ENCODE assay signal across 9 cellular contexts in the genomic region with DNA sequence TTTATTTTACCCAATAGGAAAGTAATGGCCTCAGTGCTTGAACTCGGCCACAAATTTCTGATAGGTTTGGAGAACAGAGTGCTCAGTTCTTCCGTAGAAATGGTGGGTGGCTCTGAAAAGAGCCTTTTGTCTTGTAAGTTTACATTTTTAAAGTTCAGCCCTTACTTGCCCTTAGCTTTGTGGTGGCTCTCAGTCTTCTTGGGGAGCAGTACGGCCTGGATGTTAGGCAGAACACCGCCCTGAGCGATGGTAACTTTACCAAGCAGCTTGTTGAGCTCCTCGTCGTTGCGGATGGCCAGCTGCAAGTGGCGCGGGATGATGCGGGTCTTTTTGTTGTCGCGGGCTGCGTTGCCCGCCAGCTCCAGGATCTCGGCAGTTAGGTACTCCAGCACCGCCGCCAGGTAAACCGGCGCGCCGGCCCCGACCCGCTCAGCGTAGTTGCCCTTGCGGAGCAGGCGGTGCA. TPM values are rescaled to one million over a fixed set of nuclear protein-coding genes. Genes with fewer than 3 reads are reported as not detected.
DNase-seq lines count a peak whose midpoint lies in the region; ATAC-seq lines count a peak whose summit lies in the region.
"Had no signal": no experiment of that assay in that cellular context is flagged by ENCODE, and none has a peak within 500 bp of the region (broad histone marks: within the 10 kb centered on the region; RNA-seq: fewer than 3 reads in every experiment).

No MANE protein-coding gene starts in this region.

- no peak for DNase-seq in CD4-positive, alpha-beta memory T cell
- no peak for DNase-seq in MG63
- no peak for DNase-seq in neuronal stem cell (ENCODE audit: low spot score)
- no peak for DNase-seq in CD1c-positive myeloid dendritic cell (ENCODE audit: extremely low spot score)
- no peak for DNase-seq in stimulated activated naive B cell treated with anti-CD40 and anti-IgM and Interleukin-4, amounts not matched to agents 10 μg/mL and 1 μg/mL and 100 μg/mL, for 72 hours

- ATAC-seq in GM18502 (IDR thresholded peaks at IDR 0.05; ENCODE audit: poor library complexity, unreplicated experiment), result no peak
- no peak for ATAC-seq in stimulated activated naive B cell treated with anti-CD40 and anti-IgM and Interleukin-4, amounts not matched to agents 10 μg/mL and 1 μg/mL and 100 μg/mL, for 72 hours (replicated peaks)
- no peak for ATAC-seq in GM19035 (IDR thresholded peaks at IDR 0.05; ENCODE audit: unreplicated experiment)

- H3K14ac ChIP-seq in neuronal stem cell (ENCODE audit: low read length), result no peak overlapping the region

- peak overlapping the region; percentile 96 for H3K23ac ChIP-seq in neuronal stem cell (ENCODE audit: low read depth, low read length, poor library complexity)

- H3K18ac ChIP-seq in neuronal stem cell (ENCODE audit: low read length), result peak overlapping the region; percentile 95

- no peak overlapping the region for H3K4ac ChIP-seq in neuronal stem cell (ENCODE audit: low read length)

- H3K4me2 ChIP-seq in neuronal stem cell (ENCODE audit: insufficient read depth, low read length, poor library complexity, severe bottlenecking), result peak overlapping the region; percentile 41

- CTCF ChIA-PET in CD4-positive, alpha-beta memory T cell (lab: Charles Lee; ENCODE audit: partially characterized antibody), result interaction anchor here (1.2 to 8.7 kb wide), 16 partner anchors 23 to 1676 kb away, joined by 3 to 226 read pairs (median 28); a partner anchor contains a TSS

- no peak overlapping the region for H2BK12ac ChIP-seq in neuronal stem cell (ENCODE audit: low read length)

- peak overlapping the region; percentile 94 for H2BK5ac ChIP-seq in neuronal stem cell (ENCODE audit: low read length)

- no peak overlapping the region for H3K4me3 Mint-ChIP-seq in CD4-positive, alpha-beta memory T cell
- no peak overlapping the region for H3K4me3 Mint-ChIP-seq in stimulated activated naive B cell treated with anti-CD40 and anti-IgM and Interleukin-4, amounts not matched to agents 10 μg/mL and 1 μg/mL and 100 μg/mL, for 72 hours

- no peaks in the 10 kb centered on the region for H3K27me3 ChIP-seq in CD4-positive, alpha-beta memory T cell (ENCODE audit: insufficient read depth, low read length)
- no peaks in the 10 kb centered on the region for H3K27me3 ChIP-seq in MG63
- peaks cover 0 to 5% of the 10 kb centered on the region in 2 donors for H3K27me3 ChIP-seq in duodenal mucosa (ENCODE audit: control insufficient read depth in 1 of 2, insufficient read depth in 2 of 2, low read length in 2 of 2)
- no peaks in the 10 kb centered on the region for H3K27me3 ChIP-seq in neuronal stem cell (ENCODE audit: control insufficient read depth in 3 of 3, insufficient read depth in 3 of 3, low read depth in 1 of 3, low read length in 3 of 3)

- H2AK5ac ChIP-seq in neuronal stem cell (ENCODE audit: low read depth, low read length), result no peak overlapping the region

- no peaks in the 10 kb centered on the region for H3K36me3 ChIP-seq in CD4-positive, alpha-beta memory T cell (ENCODE audit: insufficient read depth, low read length)
- H3K36me3 ChIP-seq in MG63 (peaks cover 7% of the 10 kb centered on the region), duodenal mucosa (ENCODE audit: control insufficient read depth in 1 of 2, insufficient read depth in 2 of 2, low read length in 2 of 2) (no peaks in the 10 kb centered on the region), neuronal stem cell (replicated peaks in 1 of 2; ENCODE audit: control insufficient read depth in 2 of 2, insufficient read depth in 2 of 2, low read length in 2 of 2) (no peaks in the 10 kb centered on the region)

- peaks cover 30% of the 10 kb centered on the region for H3K4me1 ChIP-seq in CD4-positive, alpha-beta memory T cell (ENCODE audit: insufficient read depth, low read length)
- H3K4me1 ChIP-seq in duodenal mucosa (ENCODE audit: control insufficient read depth in 1 of 2, insufficient read depth in 2 of 2, low read length in 2 of 2) (peaks cover 16 to 24% of the 10 kb centered on the region in 2 donors), neuronal stem cell (ENCODE audit: control insufficient read depth in 2 of 2, insufficient read depth in 1 of 2, low read depth in 1 of 2, low read length in 2 of 2) (peaks cover 4 to 6% of the 10 kb centered on the region in 2 donors)

- peaks cover 15 to 40% (median 28%) of the 10 kb centered on the region in 4 donors for H3K4me1 Mint-ChIP-seq in CD4-positive, alpha-beta memory T cell
- peaks cover 21 to 48% of the 10 kb centered on the region in 2 donors for H3K4me1 Mint-ChIP-seq in stimulated activated naive B cell treated with anti-CD40 and anti-IgM and Interleukin-4, amounts not matched to agents 10 μg/mL and 1 μg/mL and 100 μg/mL, for 72 hours

- POLR2A ChIA-PET in CD4-positive, alpha-beta memory T cell (lab: Charles Lee; ENCODE audit: partially characterized antibody), result interaction anchor here (0.6 to 8.6 kb wide), 69 partner anchors 9 to 1876 kb away, joined by 3 to 827 read pairs (median 8); a partner anchor contains a TSS

- H3K4me3 ChIP-seq in CD4-positive, alpha-beta memory T cell (ENCODE audit: low read length in 2 of 2), result peak overlapping the region; percentile 72 to 73
- H3K4me3 ChIP-seq in MG63 (peak overlapping the region; percentile 85), duodenal mucosa (ENCODE audit: low read depth in 1 of 2, low read length in 2 of 2) (peak overlapping the region; percentile 82 to 97), neuronal stem cell (ENCODE audit: low read length in 2 of 2) (peak overlapping the region; percentile 60 to 90)

- H3K79me1 ChIP-seq in neuronal stem cell (ENCODE audit: low read depth, low read length), result peaks cover 2% of the 10 kb centered on the region

- no peak overlapping the region for H4K8ac ChIP-seq in neuronal stem cell (ENCODE audit: low read depth, low read length)

- no CpG with 5 or more reads among the region's 27 CpGs for WGBS in neuronal stem cell (ENCODE audit: extremely low coverage in 2 of 2, insufficient read length in 2 of 2, insufficient replicate concordance in 1 of 2), 2 donors

- peak overlapping the region; percentile 76 to 81 for H3K9ac ChIP-seq in duodenal mucosa (ENCODE audit: low read depth in 1 of 2, low read length in 2 of 2)
- peak overlapping the region; percentile 94 for H3K9ac ChIP-seq in neuronal stem cell (ENCODE audit: low read depth, low read length, poor library complexity)

- no peak overlapping the region for H2AFZ ChIP-seq in neuronal stem cell (ENCODE audit: low read length)

- peak overlapping the region; percentile 80 for H3K27ac ChIP-seq in CD4-positive, alpha-beta memory T cell (ENCODE audit: low read depth, low read length)
- H3K27ac ChIP-seq in duodenal mucosa (ENCODE audit: low read depth, low read length) (peak overlapping the region; percentile 88), neuronal stem cell (replicated peaks; ENCODE audit: low read length) (peak overlapping the region; percentile 93)

- peaks cover 0 to 13% (median 0%) of the 10 kb centered on the region in 8 donors for H3K9me3 Mint-ChIP-seq in CD4-positive, alpha-beta memory T cell
- peaks cover 3 to 8% of the 10 kb centered on the region in 2 donors for H3K9me3 Mint-ChIP-seq in stimulated activated naive B cell treated with anti-CD40 and anti-IgM and Interleukin-4, amounts not matched to agents 10 μg/mL and 1 μg/mL and 100 μg/mL, for 72 hours

- H3K27me3 Mint-ChIP-seq in CD4-positive, alpha-beta memory T cell, result no peaks in the 10 kb centered on the region
- H3K27me3 Mint-ChIP-seq in stimulated activated naive B cell treated with anti-CD40 and anti-IgM and Interleukin-4, amounts not matched to agents 10 μg/mL and 1 μg/mL and 100 μg/mL, for 72 hours, result no peaks in the 10 kb centered on the region

- intact Hi-C loops in CD4-positive, alpha-beta memory T cell (cut with micrococcal nuclease), result loop anchor here (1.0 to 10.0 kb wide), 11 partner anchors 20 to 1870 kb away; a partner anchor contains a TSS

- no peak overlapping the region for H3K27ac Mint-ChIP-seq in CD4-positive, alpha-beta memory T cell
- H3K27ac Mint-ChIP-seq in stimulated activated naive B cell treated with anti-CD40 and anti-IgM and Interleukin-4, amounts not matched to agents 10 μg/mL and 1 μg/mL and 100 μg/mL, for 72 hours, result no peak overlapping the region

- H3K36me3 Mint-ChIP-seq in CD4-positive, alpha-beta memory T cell, result peaks cover 0 to 12% of the 10 kb centered on the region in 2 donors
- H3K36me3 Mint-ChIP-seq in stimulated activated naive B cell treated with anti-CD40 and anti-IgM and Interleukin-4, amounts not matched to agents 10 μg/mL and 1 μg/mL and 100 μg/mL, for 72 hours, result peaks cover 11 to 20% of the 10 kb centered on the region in 2 donors

- no peak overlapping the region for H2BK15ac ChIP-seq in neuronal stem cell (ENCODE audit: low read length)

- H3K9me3 ChIP-seq in CD4-positive, alpha-beta memory T cell (ENCODE audit: control insufficient read depth in 1 of 2, low read length in 2 of 2), result no peaks in the 10 kb centered on the region
- H3K9me3 ChIP-seq in MG63, result no peaks in the 10 kb centered on the region; the same call in 1 of the 2 replicates
- H3K9me3 ChIP-seq in duodenal mucosa (ENCODE audit: control insufficient read depth in 1 of 2, low read length in 2 of 2), result no peaks in the 10 kb centered on the region
- H3K9me3 ChIP-seq in neuronal stem cell (replicated peaks in 1 of 2; ENCODE audit: control insufficient read depth in 2 of 2, insufficient read depth in 1 of 2, low read depth in 1 of 2, low read length in 2 of 2), result no peaks in the 10 kb centered on the region

- no peak overlapping the region for H4K91ac ChIP-seq in neuronal stem cell (ENCODE audit: low read depth, low read length, poor library complexity)

- H2BK120ac ChIP-seq in neuronal stem cell (ENCODE audit: low read depth, low read length), result no peak overlapping the region

RNA-seq across cellular contexts. Expression of a gene that starts 19.6 kb away (rescaled TPM):
- not detected for total RNA-seq in CD4-positive, alpha-beta memory T cell
- polyA plus RNA-seq in CD4-positive, alpha-beta memory T cell, result not detected
- total RNA-seq in MG63 (2014; rRNA removed; shearing (Covaris generic); ENCODE audit: low replicate concordance), result not detected in 2 replicates
- polyA plus RNA-seq in neuronal stem cell (2013, experiment 1 of 2), result not detected
- not detected for polyA plus RNA-seq in neuronal stem cell (2013, experiment 2 of 2)
- total RNA-seq: pulmonary artery endothelial cell had no signal
